ENCODE assay signal across 32 cellular contexts in genomic region chr5:135329913-135330797, GRCh38.
DNase-seq lines count a peak whose midpoint lies in the region; ATAC-seq, FAIRE-seq and TF ChIP-seq lines count a peak whose summit lies in the region.
"Had no signal": no experiment of that assay in that cellular context is flagged by ENCODE, and none has a peak within 500 bp of the region (broad histone marks: within the 10 kb centered on the region; RNA-seq: fewer than 3 reads in every experiment).

No MANE protein-coding gene starts in this region.

- TF ChIP-seq POLR2A in A549 (IDR thresholded peaks at IDR 0.05; ENCODE audit: low read length) (no peak), HepG2 (IDR thresholded peaks at IDR 0.05; ENCODE audit: insufficient read depth in 1 of 2, low read depth in 2 of 2, low read length in 2 of 2) (no peak)

- CTCF ChIA-PET in A549 (lab: Yijun Ruan, JAX), result interaction anchor here (0.7 to 16.1 kb wide), 7 partner anchors 12 to 310 kb away, joined by 3 to 99 read pairs (median 6); no protein-coding TSS in a partner anchor
- CTCF ChIA-PET in CD4-positive, alpha-beta memory T cell (lab: Charles Lee; ENCODE audit: partially characterized antibody), result interaction anchor here (1.3 kb wide), 1 partner anchor 19 kb away, joined by 3 read pairs; no protein-coding TSS in a partner anchor
- CTCF ChIA-PET in HepG2 (lab: Yijun Ruan, JAX; ENCODE audit: low intra/inter-chr PET ratio, low total read pairs), result interaction anchor here (1.0 kb wide), 1 partner anchor 126 kb away, joined by 3 read pairs; no protein-coding TSS in a partner anchor

- FAIRE-seq in A549 (lab: Jason Lieb, UNC), result no peak
- peak; percentile 60 for FAIRE-seq in HepG2 (lab: Jason Lieb, UNC)
- FAIRE-seq: colon, frontal cortex, keratinocyte had no signal

- TF ChIP-seq RAD21 in A549 (conservative IDR thresholded peaks at IDR 0.05 in 1 of 2, IDR thresholded peaks at IDR 0.05 in 1 of 2) (no peak), HepG2 (CRISPR knock-in tag; IDR thresholded peaks at IDR 0.05) (no peak)

- TF ChIP-seq EP300 in A549 (IDR thresholded peaks at IDR 0.05) (no peak), HepG2 (IDR thresholded peaks at IDR 0.05; ENCODE audit: low read depth in 2 of 2, low read length in 2 of 2) (no peak), HepG2 (CRISPR knock-in tag; IDR thresholded peaks at IDR 0.05; ENCODE audit: borderline replicate concordance) (0 out of 2 replicates have a peak, but pooled peaks have one; percentile 6)

- ATAC-seq in A549, result peak in 1 of 2 experiments; percentile 13; a peak in 3 of 6 replicates
- peak; percentile 15; the same call in 2 of the 3 replicates for ATAC-seq in SK-N-SH treated with all-trans-retinoic acid at 6 μM for 48 hours
- ATAC-seq in HepG2, result peak; percentile 62
- no peak for ATAC-seq in HG02938 (IDR thresholded peaks at IDR 0.05; ENCODE audit: unreplicated experiment)
- ATAC-seq in HG03097 (IDR thresholded peaks at IDR 0.05; ENCODE audit: low FRiP score, unreplicated experiment), result no peak
- ATAC-seq: HCT116; sciatic nerve; stimulated activated naive CD8-positive, alpha-beta T cell treated with anti-CD3 and anti-CD28 coated beads, Interleukin-15, Interleukin-2, amounts not matched to agents 100 U/mL and 50 U/mL, for 24 hours had no signal

- DNase-seq in A549 (ENCODE audit: low read depth in 1 of 2, low spot score in 1 of 2), result no peak
- DNase-seq in CD4-positive, alpha-beta memory T cell, result no peak
- peak; percentile 24 for DNase-seq in HepG2 (ENCODE audit: low spot score)
- DNase-seq in ureter (ENCODE audit: low spot score), result no peak
- DNase-seq in ACHN, result no peak
- DNase-seq: activated B cell treated with CpG ODN at 0.5 μM for 24 hours; activated CD4-positive, alpha-beta memory T cell treated with anti-CD3 and anti-CD28 coated beads, Interleukin-2, amount 10 ng/mL, durations not matched to agents 7 days and 5 days; activated naive CD4-positive, alpha-beta T cell treated with Interleukin-2 at 50 U/mL for 16 hours; activated T-cell treated with anti-CD3 and anti-CD28 coated beads for 4 hours; amygdala; DMS 273 treated with DMSO at 0.1 percent for 48 hours; effector CD8-positive, alpha-beta T cell; hypothalamus; Karpas-422; MV-4-11; NCI-H1930; NCI-H69; RPMI8226; stimulated activated CD4-positive, alpha-beta T cell treated with anti-CD3 and anti-CD28 coated beads, Interleukin-4, amount 100 ng/mL, for 4 hours; stimulated activated naive CD8-positive, alpha-beta T cell treated with anti-CD3 and anti-CD28 coated beads, Interleukin-15, Interleukin-2, amounts not matched to agents 100 U/mL and 50 U/mL, for 24 hours; T-helper 9 cell had no signal

- TF ChIP-seq CTCF in A549 (IDR thresholded peaks at IDR 0.05), result no peak
- TF ChIP-seq CTCF in HepG2 (CRISPR knock-in tag; IDR thresholded peaks at IDR 0.05), result peak; percentile 37; the same call in 1 of the 2 replicates

- H4K20me1 ChIP-seq in HepG2 (ENCODE audit: insufficient read depth, low read length), result no peaks in the 10 kb centered on the region; the same call in 1 of the 2 replicates

- peak overlapping the region; percentile 3; the same call in 1 of the 2 replicates for H3K9ac ChIP-seq in HepG2 (ENCODE audit: insufficient read depth, low read depth, low read length)

- no peak overlapping the region for H2AFZ ChIP-seq in HepG2 (ENCODE audit: low read length)

- intact Hi-C loops in CD4-positive, alpha-beta memory T cell (cut with micrococcal nuclease), result loop anchor here (5.0 kb wide), 1 partner anchor 413 kb away; no protein-coding TSS in a partner anchor
- intact Hi-C loops in HepG2 (cut with micrococcal nuclease; ENCODE audit: unreplicated experiment), result loop anchor here (10.0 kb wide), 2 partner anchors 105 to 305 kb away; no protein-coding TSS in a partner anchor

- no peaks in the 10 kb centered on the region for H3K9me3 Mint-ChIP-seq in CD4-positive, alpha-beta memory T cell
- H3K9me3 Mint-ChIP-seq: activated B cell treated with CpG ODN at 0.5 μM for 24 hours; activated CD4-positive, alpha-beta memory T cell treated with anti-CD3 and anti-CD28 coated beads, Interleukin-2, amount 10 ng/mL, durations not matched to agents 7 days and 5 days had no signal

- 89% methylated on average over 18 of the region's 18 CpGs for WGBS in A549 (ENCODE audit: missing lambda C conversion rate)
- WGBS in HepG2 (ENCODE audit: low lambda C conversion rate), result 50% methylated on average over 17 of the region's 18 CpGs

- no peaks in the 10 kb centered on the region for H3K27me3 ChIP-seq in CD4-positive, alpha-beta memory T cell (ENCODE audit: insufficient read depth, low read length)
- no peaks in the 10 kb centered on the region for H3K27me3 ChIP-seq in HepG2 (ENCODE audit: control insufficient read depth in 1 of 2, insufficient read depth in 2 of 2, low read length in 2 of 2)
- H3K27me3 ChIP-seq: esophagus muscularis mucosa had no signal

- peaks cover 7 to 12% (median 8%) of the 10 kb centered on the region in 4 donors for H3K4me1 Mint-ChIP-seq in CD4-positive, alpha-beta memory T cell
- H3K4me1 Mint-ChIP-seq: activated B cell treated with CpG ODN at 0.5 μM for 24 hours had no signal

- H3K4me3 ChIP-seq in A549 (no peak overlapping the region), HepG2 (replicated peaks in 1 of 3; ENCODE audit: insufficient read depth in 1 of 3, low read depth in 2 of 3, low read length in 3 of 3) (no peak overlapping the region; a peak in 1 of 6 replicates)
- H3K4me3 ChIP-seq in CD4-positive, alpha-beta memory T cell (ENCODE audit: low read length in 2 of 2), result no peak overlapping the region
- H3K4me3 ChIP-seq: esophagus muscularis mucosa, SK-N-MC, thoracic aorta had no signal

- in situ Hi-C loops in HepG2 (cut with HindIII; ENCODE audit: extremely low pct_ligation_motif_present, low pct_unique_long_range_greater_than_20kb) (loop anchor here (10.0 kb wide), 1 partner anchor 295 kb away; the partner anchor contains the start of gene PITX1), ACHN (cut with HindIII; ENCODE audit: low pct_ligation_motif_present, low pct_unique_long_range_greater_than_20kb, low sequenced_read_pairs) (no loop called here)

- peaks cover 4% of the 10 kb centered on the region for H3K36me3 ChIP-seq in CD4-positive, alpha-beta memory T cell (ENCODE audit: insufficient read depth, low read length)
- peaks cover 4 to 29% of the 10 kb centered on the region in 2 experiments; a peak in 4 of 5 replicates for H3K36me3 ChIP-seq in HepG2 (replicated peaks in 1 of 2; ENCODE audit: control insufficient read depth in 1 of 2, insufficient read depth in 2 of 2, low read length in 2 of 2)
- H3K36me3 ChIP-seq: thoracic aorta had no signal

- H3K4me1 ChIP-seq in A549 (no peaks in the 10 kb centered on the region), HepG2 (ENCODE audit: insufficient read depth, low read length) (peaks cover 54% of the 10 kb centered on the region)
- H3K4me1 ChIP-seq in CD4-positive, alpha-beta memory T cell (ENCODE audit: insufficient read depth, low read length), result peaks cover 11% of the 10 kb centered on the region

- BruUV-seq in HepG2 (replicated peaks; lab: Mats Ljungman, UMichigan), result no TSS peak

- POLR2A ChIA-PET in A549 (lab: Yijun Ruan, JAX), result no interaction called here
- POLR2A ChIA-PET in CD4-positive, alpha-beta memory T cell (lab: Charles Lee; ENCODE audit: partially characterized antibody), result no interaction called here
- POLR2A ChIA-PET in HepG2 (lab: Yijun Ruan, JAX), result no interaction called here

- peak overlapping the region in 1 of 2 experiments; percentile 51; a peak in 3 of 6 replicates for H3K27ac ChIP-seq in A549
- H3K27ac ChIP-seq in CD4-positive, alpha-beta memory T cell (ENCODE audit: low read depth, low read length), result no peak overlapping the region
- H3K27ac ChIP-seq in HepG2 (ENCODE audit: extremely low read length, insufficient read depth, low read length), result peak overlapping the region; percentile 41
- H3K27ac ChIP-seq: esophagus muscularis mucosa, SK-N-MC, thoracic aorta had no signal

- H3K27ac Mint-ChIP-seq in CD4-positive, alpha-beta memory T cell, result peak overlapping the region in 4 of 7 donors; percentile 51 to 85 (median 61)
- H3K27ac Mint-ChIP-seq: activated B cell treated with CpG ODN at 0.5 μM for 24 hours had no signal

- peaks cover 12 to 50% of the 10 kb centered on the region in 2 donors for H3K36me3 Mint-ChIP-seq in CD4-positive, alpha-beta memory T cell

- H3K4me2 ChIP-seq in A549, result no peak overlapping the region
- peak overlapping the region; percentile 13 for H3K4me2 ChIP-seq in HepG2 (ENCODE audit: low read depth, low read length)

- H3K4me3 Mint-ChIP-seq in CD4-positive, alpha-beta memory T cell, result no peak overlapping the region
- H3K4me3 Mint-ChIP-seq: activated B cell treated with CpG ODN at 0.5 μM for 24 hours; activated CD4-positive, alpha-beta memory T cell treated with anti-CD3 and anti-CD28 coated beads, Interleukin-2, amount 10 ng/mL, durations not matched to agents 7 days and 5 days had no signal

- no peaks in the 10 kb centered on the region for H3K27me3 Mint-ChIP-seq in CD4-positive, alpha-beta memory T cell
- H3K27me3 Mint-ChIP-seq: activated B cell treated with CpG ODN at 0.5 μM for 24 hours; activated CD4-positive, alpha-beta memory T cell treated with anti-CD3 and anti-CD28 coated beads, Interleukin-2, amount 10 ng/mL, durations not matched to agents 7 days and 5 days had no signal

- no peaks in the 10 kb centered on the region for H3K79me2 ChIP-seq in HepG2 (ENCODE audit: insufficient read depth, low read length)

- no peaks in the 10 kb centered on the region for H3K9me3 ChIP-seq in A549
- no peaks in the 10 kb centered on the region for H3K9me3 ChIP-seq in CD4-positive, alpha-beta memory T cell (ENCODE audit: control insufficient read depth in 1 of 2, low read length in 2 of 2)
- no peaks in the 10 kb centered on the region for H3K9me3 ChIP-seq in HepG2 (ENCODE audit: low read length)
- H3K9me3 ChIP-seq: esophagus muscularis mucosa, thoracic aorta had no signal

TF ChIP-seq in A549, 52 proteins besides CTCF, POLR2A, EP300 and RAD21 (continues in another document):
- no peak for TF ChIP-seq RFX5 (IDR thresholded peaks at IDR 0.05)

TF ChIP-seq in HepG2, 621 proteins besides CTCF, POLR2A, EP300 and RAD21 (continues in another document):
- no peak for TF ChIP-seq JDP2 (CRISPR knock-in tag; IDR thresholded peaks at IDR 0.05; ENCODE audit: borderline replicate concordance)
- TF ChIP-seq RELA (CRISPR knock-in tag; IDR thresholded peaks at IDR 0.05), result no peak
- no peak for TF ChIP-seq BCL3 (CRISPR knock-in tag; IDR thresholded peaks at IDR 0.05)
- peak; percentile 62; the same call in 1 of the 2 replicates for TF ChIP-seq ZMYM3 (CRISPR knock-in tag; IDR thresholded peaks at IDR 0.05)

Comparison
In these comparisons a context has a peak if more than half of its experiments do, and no peak if none do; other contexts are left out.
1. ATAC-seq: peak in SK-N-SH treated with all-trans-retinoic acid at 6 μM for 48 hours (single experiment) and HepG2 (single experiment); none in HG02938 (single experiment) and HG03097 (single experiment).
2. Of the 38 proteins assayed by ChIP-seq in both HepG2 and A549: peak only in HepG2: BHLHE40 and CTCF; only in A549: none; in both: none; in neither: 34; mixed calls (peak in some experiments, not most) for 2.